ENCODE assay signal across 22 cellular contexts in genomic region chr2:12083081-12083569, GRCh38.
DNase-seq lines count a peak whose midpoint lies in the region; ATAC-seq and TF ChIP-seq lines count a peak whose summit lies in the region.
"Had no signal": no experiment of that assay in that cellular context is flagged by ENCODE, and none has a peak within 500 bp of the region (broad histone marks: within the 10 kb centered on the region; RNA-seq: fewer than 3 reads in every experiment).

No MANE protein-coding gene starts in this region.

- no peaks in the 10 kb centered on the region for H3K9me3 ChIP-seq in HAP-1
- H3K9me3 ChIP-seq: heart left ventricle had no signal

- no peaks in the 10 kb centered on the region for H3K27me3 Mint-ChIP-seq in osteocyte (ENCODE audit: unreplicated experiment)
- H3K27me3 Mint-ChIP-seq: activated naive CD8-positive, alpha-beta T cell treated with anti-CD3 and anti-CD28 coated beads, Interleukin-2, amount 50 U/mL, for 24 hours; CD4-positive, alpha-beta memory T cell had no signal

- H3K36me3 ChIP-seq in HAP-1 (replicated peaks) = no peaks in the 10 kb centered on the region
- H3K36me3 ChIP-seq: heart left ventricle had no signal

- peaks cover 13% of the 10 kb centered on the region for H3K4me1 Mint-ChIP-seq in osteocyte (ENCODE audit: unreplicated experiment)
- H3K4me1 Mint-ChIP-seq: nephron had no signal

- H3K36me3 Mint-ChIP-seq in osteocyte (ENCODE audit: unreplicated experiment) = no peaks in the 10 kb centered on the region
- H3K36me3 Mint-ChIP-seq: CD4-positive, alpha-beta memory T cell had no signal

- peaks cover 22% of the 10 kb centered on the region for H3K27me3 ChIP-seq in HAP-1 (ENCODE audit: low read depth)
- H3K27me3 ChIP-seq: heart left ventricle had no signal

- peak; percentile 57 to 90 for DNase-seq in HAP-1 (ENCODE audit: low spot score in 2 of 2)
- peak; percentile 49 for DNase-seq in NCI-H2227 treated with DMSO at 0.1 percent for 48 hours (lab: John Stamatoyannopoulos, UW)
- DNase-seq in iPS DF 19.7 (ENCODE audit: low read depth, low spot score) = peak; percentile 96
- peak; percentile 59 for DNase-seq in osteocyte (ENCODE audit: extremely low spot score, unreplicated experiment)
- DNase-seq in HCEC 1CT = no peak
- no peak for DNase-seq in GM03348 (ENCODE audit: low spot score)
- DNase-seq: activated CD4-positive, alpha-beta T cell treated with anti-CD3 and anti-CD28 coated beads for 1 hour; activated gamma-delta T cell; activated naive CD8-positive, alpha-beta T cell treated with anti-CD3 and anti-CD28 coated beads, Interleukin-2, amount 50 U/mL, for 24 hours; activated T-cell treated with anti-CD3 and anti-CD28 coated beads, Interleukin-2, amount 50 U/mL, for 1 hour; CD4-positive, alpha-beta memory T cell; heart left ventricle; left ventricle myocardium superior; NCI-H1694; NCI-H345; NCI-H774; PC-9; Right ventricle myocardium superior; stimulated activated CD8-positive, alpha-beta memory T cell treated with anti-CD3 and anti-CD28 coated beads, Interleukin-4, amount 100 ng/mL, for 48 hours; trophoblast cell had no signal

- ATAC-seq in GM21423 (IDR thresholded peaks at IDR 0.05; ENCODE audit: unreplicated experiment) = no peak
- ATAC-seq: activated naive CD8-positive, alpha-beta T cell treated with anti-CD3 and anti-CD28 coated beads, Interleukin-2, amount 50 U/mL, for 24 hours; heart left ventricle; left ventricle myocardium superior had no signal

- H3K4me3 ChIP-seq in HAP-1 = no peak overlapping the region
- H3K4me3 ChIP-seq: heart left ventricle, PC-9 had no signal

- H3K27ac Mint-ChIP-seq in osteocyte (ENCODE audit: unreplicated experiment) = no peak overlapping the region
- H3K27ac Mint-ChIP-seq: activated naive CD8-positive, alpha-beta T cell treated with anti-CD3 and anti-CD28 coated beads, Interleukin-2, amount 50 U/mL, for 24 hours; CD4-positive, alpha-beta memory T cell; nephron had no signal

- no peak overlapping the region for H3K4me3 Mint-ChIP-seq in osteocyte (ENCODE audit: unreplicated experiment)
- H3K4me3 Mint-ChIP-seq: activated naive CD8-positive, alpha-beta T cell treated with anti-CD3 and anti-CD28 coated beads, Interleukin-2, amount 50 U/mL, for 24 hours; CD4-positive, alpha-beta memory T cell; nephron had no signal

- TF ChIP-seq CTCF in osteocyte (IDR thresholded peaks at IDR 0.05) = no peak

- in situ Hi-C loops in HAP-1 (cut with MboI; ENCODE audit: low sequenced_read_pairs) = no loop called here

- peaks cover 8% of the 10 kb centered on the region for H3K4me1 ChIP-seq in HAP-1

- peaks cover 5% of the 10 kb centered on the region for H3K9me3 Mint-ChIP-seq in osteocyte (ENCODE audit: unreplicated experiment)
- H3K9me3 Mint-ChIP-seq: activated naive CD8-positive, alpha-beta T cell treated with anti-CD3 and anti-CD28 coated beads, Interleukin-2, amount 50 U/mL, for 24 hours; CD4-positive, alpha-beta memory T cell; nephron had no signal

Comparison
In these comparisons a context has a peak if more than half of its experiments do, and no peak if none do; other contexts are left out.
1. DNase-seq: peak in HAP-1 (2 of 2), NCI-H2227 treated with DMSO at 0.1 percent for 48 hours (single experiment), iPS DF 19.7 (single experiment) and osteocyte (single experiment); none in HCEC 1CT (single experiment) and GM03348 (single experiment).